Comparison of ENCODE assay signal across 1 cellular context in the genomic region with DNA sequence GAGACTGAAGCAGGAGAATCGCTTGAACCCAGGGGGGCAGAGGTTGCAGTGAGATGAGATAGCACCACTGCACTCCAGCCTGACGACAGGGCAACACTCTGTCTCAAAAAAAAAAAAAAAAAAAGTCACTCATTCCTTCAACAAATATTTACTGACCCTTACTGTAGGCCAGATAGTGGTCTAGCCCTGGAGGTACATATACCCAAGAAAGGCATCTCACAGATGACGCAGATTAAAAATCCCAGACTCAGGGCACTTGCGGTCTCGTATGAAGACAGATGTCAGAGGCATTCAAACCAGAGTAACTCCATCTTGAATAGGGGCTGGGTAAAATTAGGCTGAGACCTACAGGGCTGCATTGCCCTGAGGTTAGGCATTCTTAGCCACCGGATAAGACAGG.
A peak's percentile ranks its signal among the peaks of the same experiment; 100 is the strongest.
TF ChIP-seq lines count a peak whose summit lies in the region.

No MANE protein-coding gene starts in this region.

TF ChIP-seq in HepG2, 621 proteins besides CTCF, POLR2A, EP300 and RAD21:
- TF ChIP-seq NFKB2 (CRISPR knock-in tag; IDR thresholded peaks at IDR 0.05; ENCODE audit: borderline replicate concordance): no peak
- TF ChIP-seq PCBP1 (IDR thresholded peaks at IDR 0.05; ENCODE audit: borderline replicate concordance, low read depth, low read length): no peak
- TF ChIP-seq KDM2A (CRISPR knock-in tag; IDR thresholded peaks at IDR 0.05; ENCODE audit: borderline replicate concordance, low read depth): no peak
- TF ChIP-seq, protein P1, sequence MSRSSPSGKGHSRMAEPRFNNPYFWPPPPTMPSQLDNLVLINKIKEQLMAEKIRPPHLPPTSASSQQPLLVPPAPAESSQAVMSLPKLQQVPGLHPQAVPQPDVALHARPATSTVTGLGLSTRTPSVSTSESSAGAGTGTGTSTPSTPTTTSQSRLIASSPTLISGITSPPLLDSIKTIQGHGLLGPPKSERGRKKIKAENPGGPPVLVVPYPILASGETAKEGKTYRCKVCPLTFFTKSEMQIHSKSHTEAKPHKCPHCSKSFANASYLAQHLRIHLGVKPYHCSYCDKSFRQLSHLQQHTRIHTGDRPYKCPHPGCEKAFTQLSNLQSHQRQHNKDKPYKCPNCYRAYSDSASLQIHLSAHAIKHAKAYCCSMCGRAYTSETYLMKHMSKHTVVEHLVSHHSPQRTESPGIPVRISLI (CRISPR knock-in tag; IDR thresholded peaks at IDR 0.05; ENCODE audit: borderline replicate concordance): peak; percentile 75; the same call in 1 of the 2 replicates
- 0 out of 2 replicates have a peak, but pooled peaks have one; percentile 9 for TF ChIP-seq GATAD2A (CRISPR knock-in tag; IDR thresholded peaks at IDR 0.05)
- 0 out of 2 replicates have a peak, but pooled peaks have one; percentile 6 for TF ChIP-seq FOXA3 (CRISPR knock-in tag; IDR thresholded peaks at IDR 0.05)
- no peak for TF ChIP-seq ZMYM4 (CRISPR knock-in tag; IDR thresholded peaks at IDR 0.05)
- TF ChIP-seq HOXA3 (CRISPR knock-in tag; IDR thresholded peaks at IDR 0.05): 0 out of 2 replicates have a peak, but pooled peaks have one; percentile 30
- no peak for TF ChIP-seq STAT5B (CRISPR knock-in tag; IDR thresholded peaks at IDR 0.05)
- TF ChIP-seq, protein P2, sequence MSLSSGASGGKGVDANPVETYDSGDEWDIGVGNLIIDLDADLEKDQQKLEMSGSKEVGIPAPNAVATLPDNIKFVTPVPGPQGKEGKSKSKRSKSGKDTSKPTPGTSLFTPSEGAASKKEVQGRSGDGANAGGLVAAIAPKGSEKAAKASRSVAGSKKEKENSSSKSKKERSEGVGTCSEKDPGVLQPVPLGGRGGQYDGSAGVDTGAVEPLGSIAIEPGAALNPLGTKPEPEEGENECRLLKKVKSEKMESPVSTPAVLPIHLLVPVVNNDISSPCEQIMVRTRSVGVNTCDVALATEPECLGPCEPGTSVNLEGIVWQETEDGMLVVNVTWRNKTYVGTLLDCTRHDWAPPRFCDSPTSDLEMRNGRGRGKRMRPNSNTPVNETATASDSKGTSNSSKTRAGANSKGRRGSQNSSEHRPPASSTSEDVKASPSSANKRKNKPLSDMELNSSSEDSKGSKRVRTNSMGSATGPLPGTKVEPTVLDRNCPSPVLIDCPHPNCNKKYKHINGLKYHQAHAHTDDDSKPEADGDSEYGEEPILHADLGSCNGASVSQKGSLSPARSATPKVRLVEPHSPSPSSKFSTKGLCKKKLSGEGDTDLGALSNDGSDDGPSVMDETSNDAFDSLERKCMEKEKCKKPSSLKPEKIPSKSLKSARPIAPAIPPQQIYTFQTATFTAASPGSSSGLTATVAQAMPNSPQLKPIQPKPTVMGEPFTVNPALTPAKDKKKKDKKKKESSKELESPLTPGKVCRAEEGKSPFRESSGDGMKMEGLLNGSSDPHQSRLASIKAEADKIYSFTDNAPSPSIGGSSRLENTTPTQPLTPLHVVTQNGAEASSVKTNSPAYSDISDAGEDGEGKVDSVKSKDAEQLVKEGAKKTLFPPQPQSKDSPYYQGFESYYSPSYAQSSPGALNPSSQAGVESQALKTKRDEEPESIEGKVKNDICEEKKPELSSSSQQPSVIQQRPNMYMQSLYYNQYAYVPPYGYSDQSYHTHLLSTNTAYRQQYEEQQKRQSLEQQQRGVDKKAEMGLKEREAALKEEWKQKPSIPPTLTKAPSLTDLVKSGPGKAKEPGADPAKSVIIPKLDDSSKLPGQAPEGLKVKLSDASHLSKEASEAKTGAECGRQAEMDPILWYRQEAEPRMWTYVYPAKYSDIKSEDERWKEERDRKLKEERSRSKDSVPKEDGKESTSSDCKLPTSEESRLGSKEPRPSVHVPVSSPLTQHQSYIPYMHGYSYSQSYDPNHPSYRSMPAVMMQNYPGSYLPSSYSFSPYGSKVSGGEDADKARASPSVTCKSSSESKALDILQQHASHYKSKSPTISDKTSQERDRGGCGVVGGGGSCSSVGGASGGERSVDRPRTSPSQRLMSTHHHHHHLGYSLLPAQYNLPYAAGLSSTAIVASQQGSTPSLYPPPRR (CRISPR knock-in tag; IDR thresholded peaks at IDR 0.05; ENCODE audit: borderline replicate concordance): no peak
